In genomic region chr2:231360401-231360800, GRCh38 we compare ENCODE assay signal across 22 cellular contexts. TPM values are rescaled to one million over a fixed set of nuclear protein-coding genes. Genes with fewer than 3 reads are reported as not detected.
DNase-seq lines count a peak whose midpoint lies in the region; TF ChIP-seq lines count a peak whose summit lies in the region.
"Had no signal": no experiment of that assay in that cellular context is flagged by ENCODE, and none has a peak within 500 bp of the region (broad histone marks: within the 10 kb centered on the region; RNA-seq: fewer than 3 reads in every experiment).

No MANE protein-coding gene starts in this region.

- H2BK5ac ChIP-seq in H9 (ENCODE audit: insufficient read length, low read length): no peak overlapping the region
- H2BK5ac ChIP-seq in mesendoderm (ENCODE audit: low read length): no peak overlapping the region

- WGBS in H9 (ENCODE audit: extremely low coverage, insufficient read length, low lambda C conversion rate): no CpG with 5 or more reads among the region's 11 CpGs
- WGBS in mesendoderm (ENCODE audit: extremely low coverage, insufficient coverage, low lambda C conversion rate): no CpG with 5 or more reads among the region's 11 CpGs

- no peaks in the 10 kb centered on the region for H3K36me3 ChIP-seq in mesendoderm (ENCODE audit: control insufficient read depth, insufficient read depth, low read length)

- TF ChIP-seq CTCF in C4-2B (conservative IDR thresholded peaks at IDR 0.05) (no peak), H9 (conservative IDR thresholded peaks at IDR 0.05) (peak; percentile 43; the same call in 2 of the 3 replicates), VCaP (conservative IDR thresholded peaks at IDR 0.05) (no peak)

- no peak overlapping the region for H3T11ph ChIP-seq in H9 (ENCODE audit: low read length)

- H4K5ac ChIP-seq in H9 (ENCODE audit: insufficient read length, low read depth, low read length) (no peak overlapping the region), mesendoderm (ENCODE audit: low read length) (no peak overlapping the region)

- peaks cover under 1% of the 10 kb centered on the region; the same call in 1 of the 2 replicates for H3K4me1 ChIP-seq in H9 (ENCODE audit: insufficient read depth, low read length)
- H3K4me1 ChIP-seq in mesendoderm (ENCODE audit: control insufficient read depth, low read depth, low read length): peaks cover 6% of the 10 kb centered on the region
- H3K4me1 ChIP-seq: parathyroid adenoma had no signal

- H3K23ac ChIP-seq in H9 (ENCODE audit: insufficient read length, low read depth, low read length) (no peak overlapping the region), mesendoderm (ENCODE audit: low read length) (no peak overlapping the region)

- no peak overlapping the region for H2BK120ac ChIP-seq in H9 (ENCODE audit: low read depth, low read length, poor library complexity, severe bottlenecking)
- H2BK120ac ChIP-seq in mesendoderm (ENCODE audit: low read depth, low read length): no peak overlapping the region

- H4K20me1 ChIP-seq in H9 (ENCODE audit: control insufficient read depth, insufficient read depth, insufficient read length): no peaks in the 10 kb centered on the region

- H3K4me3 Mint-ChIP-seq in H9: no peak overlapping the region
- H3K4me3 Mint-ChIP-seq: activated naive CD8-positive, alpha-beta T cell; CD4-positive, CD25-positive, alpha-beta regulatory T cell; nephron progenitor cell; stimulated activated naive CD8-positive, alpha-beta T cell treated with anti-CD3 and anti-CD28 coated beads, Interleukin-15, Interleukin-2, amounts not matched to agents 100 ng/mL and 50 ng/mL, for 24 hours had no signal

- no peak overlapping the region for H3K18ac ChIP-seq in H9 (ENCODE audit: insufficient read length, low read depth, low read length)
- no peak overlapping the region for H3K18ac ChIP-seq in mesendoderm (ENCODE audit: low read length)

- H3K9ac ChIP-seq in H9 (ENCODE audit: extremely low read depth, insufficient read length, low read length) (no peak overlapping the region), mesendoderm (ENCODE audit: low read length) (no peak overlapping the region)
- H3K9ac ChIP-seq: parathyroid adenoma had no signal

- no peak overlapping the region for H3K4ac ChIP-seq in H9 (ENCODE audit: low read depth, low read length)
- H3K4ac ChIP-seq in mesendoderm (ENCODE audit: low read depth, low read length): no peak overlapping the region

- H3K9me3 ChIP-seq in H9 (ENCODE audit: control insufficient read depth, low read depth, low read length): no peaks in the 10 kb centered on the region
- H3K9me3 ChIP-seq: heart left ventricle, left lung, tibial artery had no signal

- H4K8ac ChIP-seq in H9 (replicated peaks; ENCODE audit: insufficient read length, low read depth, low read length): no peak overlapping the region
- no peak overlapping the region for H4K8ac ChIP-seq in mesendoderm (ENCODE audit: low read depth, low read length)

- no peaks in the 10 kb centered on the region for H3K23me2 ChIP-seq in H9 (ENCODE audit: insufficient read length, low read depth, low read length, poor library complexity, severe bottlenecking)

- no peak overlapping the region for H2BK12ac ChIP-seq in H9 (ENCODE audit: insufficient read length, low read depth, low read length)

- H3K36me3 Mint-ChIP-seq in H9 (ENCODE audit: insufficient read depth in 1 of 3, low read depth in 3 of 3): peaks cover 3 to 9% (median 5%) of the 10 kb centered on the region in 3 experiments; a peak in 5 of 7 replicates
- H3K36me3 Mint-ChIP-seq: activated naive CD8-positive, alpha-beta T cell; CD4-positive, CD25-positive, alpha-beta regulatory T cell had no signal

- H2AK5ac ChIP-seq in H9 (ENCODE audit: insufficient read length, low read length) (no peak overlapping the region), mesendoderm (ENCODE audit: low read length) (no peak overlapping the region)

- H3K27ac ChIP-seq in C4-2B (peak overlapping the region; percentile 39), H9 (ENCODE audit: insufficient read length, low read depth, low read length) (no peak overlapping the region), VCaP (peak overlapping the region; percentile 19; the same call in 1 of the 2 replicates), mesendoderm (ENCODE audit: low read depth, low read length) (no peak overlapping the region)
- H3K27ac ChIP-seq: parathyroid adenoma, tibial artery had no signal

- H2BK20ac ChIP-seq in H9 (ENCODE audit: low read depth, low read length, poor library complexity, severe bottlenecking): no peak overlapping the region

- H3K56ac ChIP-seq in H9 (ENCODE audit: insufficient read length, low read depth, low read length) (no peak overlapping the region), mesendoderm (ENCODE audit: low read length) (peak overlapping the region; percentile 6)

- no peaks in the 10 kb centered on the region for H3K9me3 Mint-ChIP-seq in H9
- H3K9me3 Mint-ChIP-seq: CD4-positive, CD25-positive, alpha-beta regulatory T cell; nephron progenitor cell; stimulated activated naive CD8-positive, alpha-beta T cell treated with anti-CD3 and anti-CD28 coated beads, Interleukin-15, Interleukin-2, amounts not matched to agents 100 ng/mL and 50 ng/mL, for 24 hours had no signal

- peak overlapping the region in 2 of 3 experiments; percentile 27 to 57; a peak in 2 of 7 replicates for H3K27ac Mint-ChIP-seq in H9
- H3K27ac Mint-ChIP-seq: activated naive CD8-positive, alpha-beta T cell; stimulated activated naive CD8-positive, alpha-beta T cell treated with anti-CD3 and anti-CD28 coated beads, Interleukin-15, Interleukin-2, amounts not matched to agents 100 ng/mL and 50 ng/mL, for 24 hours had no signal

- H3K79me2 ChIP-seq in H9 (ENCODE audit: insufficient read depth, low read length) (no peaks in the 10 kb centered on the region), mesendoderm (ENCODE audit: control insufficient read depth, insufficient read depth, low read length) (no peaks in the 10 kb centered on the region)
- H3K79me2 ChIP-seq: parathyroid adenoma had no signal

- H3K27me3 ChIP-seq in H9 (ENCODE audit: insufficient read depth, low read length) (no peaks in the 10 kb centered on the region), mesendoderm (ENCODE audit: insufficient read depth, low read length, poor library complexity) (no peaks in the 10 kb centered on the region)
- H3K27me3 ChIP-seq: heart left ventricle, left lung, tibial artery had no signal

- H3K27me3 Mint-ChIP-seq in H9 (ENCODE audit: low read depth): no peaks in the 10 kb centered on the region; the same call in 1 of the 2 replicates
- H3K27me3 Mint-ChIP-seq: activated naive CD8-positive, alpha-beta T cell; CD4-positive, CD25-positive, alpha-beta regulatory T cell; stimulated activated naive CD8-positive, alpha-beta T cell treated with anti-CD3 and anti-CD28 coated beads, Interleukin-15, Interleukin-2, amounts not matched to agents 100 ng/mL and 50 ng/mL, for 24 hours had no signal

- H3K79me1 ChIP-seq in H9 (ENCODE audit: insufficient read depth, low read depth, low read length, poor library complexity, severe bottlenecking) (no peaks in the 10 kb centered on the region), mesendoderm (ENCODE audit: low read length) (no peaks in the 10 kb centered on the region)

- H3K4me2 ChIP-seq in H9 (ENCODE audit: insufficient read depth, insufficient read length, low read length) (no peak overlapping the region), mesendoderm (ENCODE audit: low read length) (no peak overlapping the region)

- H2AFZ ChIP-seq in H9 (ENCODE audit: low read length): no peak overlapping the region
- H2AFZ ChIP-seq: parathyroid adenoma had no signal

- no peak overlapping the region for H3K4me3 ChIP-seq in mesendoderm (ENCODE audit: low read length)
- H3K4me3 ChIP-seq: heart left ventricle, left lung, tibial artery had no signal

- peak overlapping the region; percentile 21; the same call in 1 of the 2 replicates for H3K14ac ChIP-seq in H9 (ENCODE audit: insufficient read depth, low read length)

- peak; percentile 68 for DNase-seq in H9
- peak; percentile 62 for DNase-seq in mesendoderm
- no peak for DNase-seq in RKO (ENCODE audit: low spot score)
- no peak for DNase-seq in germinal center (ENCODE audit: low spot score)
- no peak for DNase-seq in Ammon's horn (ENCODE audit: low spot score)
- DNase-seq: CD4-positive, CD25-positive, alpha-beta regulatory T cell; central memory CD4-positive, alpha-beta T cell; KG1; left lung; MM.1S; NCI-H1436; NCI-H526 treated with DMSO at 0.1 percent for 48 hours; nephron progenitor cell; stimulated activated CD4-positive, alpha-beta T cell treated with anti-CD3 and anti-CD28 coated beads, Interleukin-15, amount 100 ng/mL, for 24 hours; T-helper 9 cell had no signal

- no peak overlapping the region for H4K91ac ChIP-seq in H9 (ENCODE audit: insufficient read length, low read depth, low read length)

- H3K4me1 Mint-ChIP-seq in H9: peaks cover 41 to 50% of the 10 kb centered on the region in 2 experiments

- H2BK15ac ChIP-seq in H9 (ENCODE audit: low read depth, low read length): no peak overlapping the region
- H2BK15ac ChIP-seq in mesendoderm (replicated peaks; ENCODE audit: low read depth): no peak overlapping the region

RNA-seq across cellular contexts. Expression of gene B3GNT7, which starts 35.1 kb away (rescaled TPM):
- 39.1 and 42.2 TPM in 2 replicates for total RNA-seq in H9 (2021)
- polyA plus RNA-seq in mesendoderm (2013, experiment 1 of 2): 121 TPM
- polyA plus RNA-seq in mesendoderm (2013, experiment 2 of 2): 118 TPM
- total RNA-seq: CD4-positive, CD25-positive, alpha-beta regulatory T cell had no signal
- polyA plus RNA-seq: CD4-positive, CD25-positive, alpha-beta regulatory T cell had no signal

Comparison
In these comparisons a context has a peak if more than half of its experiments do, and no peak if none do; other contexts are left out.
1. H3K27ac ChIP-seq: peak in C4-2B (single experiment) and VCaP (single experiment); none in H9 (single experiment) and mesendoderm (single experiment).
2. DNase-seq: peak in H9 (single experiment) and mesendoderm (single experiment); none in RKO (single experiment), germinal center (single experiment) and Ammon's horn (single experiment).